In genomic region chr16:11588321-11589244, GRCh38 we compare ENCODE assay signal across 1 cellular context.
TF ChIP-seq lines count a peak whose summit lies in the region.

No MANE protein-coding gene starts in this region.

TF ChIP-seq in endothelial cell of umbilical vein, 7 proteins besides CTCF, POLR2A, EP300 and RAD21:
- TF ChIP-seq MAX (IDR thresholded peaks at IDR 0.05; ENCODE audit: insufficient read depth, insufficient read length) (no peak), MYC (IDR thresholded peaks at IDR 0.05; ENCODE audit: low read depth, low read length) (no peak), JUN (IDR thresholded peaks at IDR 0.05; ENCODE audit: borderline replicate concordance, insufficient read depth, insufficient read length, low read depth) (no peak), POLR2AphosphoS5 (IDR thresholded peaks at IDR 0.05; ENCODE audit: insufficient read depth, low read depth, low read length) (no peak), EZH2 (IDR thresholded peaks at IDR 0.05; ENCODE audit: borderline replicate concordance, low read depth, low read length, severe bottlenecking) (no peak), GATA2 (IDR thresholded peaks at IDR 0.05; ENCODE audit: insufficient read depth, insufficient read length, low read depth, low read length) (no peak), FOS (IDR thresholded peaks at IDR 0.05; ENCODE audit: borderline replicate concordance, insufficient read depth, low read length) (no peak)
